ENCODE assay signal across 26 cellular contexts in the genomic region with DNA sequence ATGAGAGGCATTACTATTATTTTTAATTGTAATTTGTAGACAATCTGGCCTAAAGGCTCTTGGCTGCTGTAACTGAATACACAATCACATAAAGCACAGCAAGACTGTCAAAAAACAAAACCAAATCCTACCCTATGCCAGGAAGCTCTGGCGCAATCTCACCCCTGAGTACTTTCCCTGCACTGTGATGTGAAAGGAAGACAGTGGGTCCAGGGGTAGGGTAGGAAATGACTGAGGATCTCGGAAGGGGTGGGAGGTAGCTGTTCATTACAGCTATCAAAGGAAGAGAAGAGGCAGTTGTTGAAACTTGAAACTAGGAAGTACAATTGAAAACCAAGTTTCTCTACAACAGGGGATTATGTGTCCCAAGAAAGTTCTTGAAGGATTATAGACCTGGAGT.
"Had no signal": no experiment of that assay in that cellular context is flagged by ENCODE, and none has a peak within 500 bp of the region (broad histone marks: within the 10 kb centered on the region; RNA-seq: fewer than 3 reads in every experiment).

No MANE protein-coding gene starts in this region.

- H3K4me3 Mint-ChIP-seq: immature natural killer cell; memory B cell; naive thymus-derived CD4-positive, alpha-beta T cell; natural killer cell treated with Interleukin-12 subunit alpha and Interleukin-12 subunit beta and Interleukin-15 and Interleukin-18, amount 100 ng/mL, for 72 hours; neural crest cell; stimulated activated memory B cell treated with anti-CD40 and anti-IgM and Interleukin-4, amounts not matched to agents 10 μg/mL and 1 μg/mL and 100 μg/mL, for 72 hours; stimulated activated naive CD8-positive, alpha-beta T cell treated with anti-CD3 and anti-CD28 coated beads, Interleukin-15, amount 100 ng/mL, for 72 hours had no signal

- H3K27me3 ChIP-seq: heart left ventricle, pancreas, right atrium auricular region, right lobe of liver, transverse colon, upper lobe of left lung, vagina had no signal

- H3K4me1 Mint-ChIP-seq: immature natural killer cell; memory B cell; neural crest cell; stimulated activated memory B cell treated with anti-CD40 and anti-IgM and Interleukin-4, amounts not matched to agents 10 μg/mL and 1 μg/mL and 100 μg/mL, for 72 hours had no signal

- H3K36me3 Mint-ChIP-seq: immature natural killer cell; memory B cell; naive thymus-derived CD4-positive, alpha-beta T cell; natural killer cell treated with Interleukin-12 subunit alpha and Interleukin-12 subunit beta and Interleukin-15 and Interleukin-18, amount 100 ng/mL, for 72 hours; stimulated activated memory B cell treated with anti-CD40 and anti-IgM and Interleukin-4, amounts not matched to agents 10 μg/mL and 1 μg/mL and 100 μg/mL, for 72 hours had no signal

- H3K27ac Mint-ChIP-seq: immature natural killer cell; memory B cell; naive thymus-derived CD4-positive, alpha-beta T cell; natural killer cell treated with Interleukin-12 subunit alpha and Interleukin-12 subunit beta and Interleukin-15 and Interleukin-18, amount 100 ng/mL, for 72 hours; stimulated activated memory B cell treated with anti-CD40 and anti-IgM and Interleukin-4, amounts not matched to agents 10 μg/mL and 1 μg/mL and 100 μg/mL, for 72 hours had no signal

- H3K36me3 ChIP-seq: pancreas, right atrium auricular region, right lobe of liver, transverse colon, vagina had no signal

- H3K27ac ChIP-seq: pancreas, right atrium auricular region, right lobe of liver, transverse colon, upper lobe of left lung, vagina had no signal

- H3K9me3 Mint-ChIP-seq: memory B cell; natural killer cell treated with Interleukin-12 subunit alpha and Interleukin-12 subunit beta and Interleukin-15 and Interleukin-18, amount 100 ng/mL, for 72 hours; neural crest cell; stimulated activated memory B cell treated with anti-CD40 and anti-IgM and Interleukin-4, amounts not matched to agents 10 μg/mL and 1 μg/mL and 100 μg/mL, for 72 hours; stimulated activated naive CD8-positive, alpha-beta T cell treated with anti-CD3 and anti-CD28 coated beads, Interleukin-15, amount 100 ng/mL, for 72 hours had no signal

- DNase-seq: heart left ventricle; hypothalamus; immature natural killer cell; midbrain; mucosa of descending colon; naive thymus-derived CD4-positive, alpha-beta T cell; nucleus accumbens; pancreas; right lobe of liver; stimulated activated CD4-positive, alpha-beta T cell treated with anti-CD3 and anti-CD28 coated beads, Interleukin-1b, Interleukin-23, amount 100 ng/mL, for 48 hours; stimulated activated CD4-positive, alpha-beta T cell treated with anti-CD3 and anti-CD28 coated beads, Interleukin-2, amount 100 ng/mL, for 48 hours; stimulated activated CD4-positive, alpha-beta T cell treated with anti-CD3 and anti-CD28 coated beads, Interleukin-4, amount 100 ng/mL, for 4 hours; stimulated activated CD8-positive, alpha-beta memory T cell treated with anti-CD3 and anti-CD28 coated beads, Interleukin-4, amount 100 ng/mL, for 48 hours; stimulated activated naive CD4-positive, alpha-beta T cell treated with Interleukin-2 at 50 U/mL for 16 hours; stimulated activated naive CD8-positive, alpha-beta T cell treated with anti-CD3 and anti-CD28 coated beads, Interleukin-15, amount 100 ng/mL, for 72 hours; substantia nigra; transverse colon; upper lobe of left lung had no signal

- ATAC-seq: left lobe of liver; mucosa of descending colon; naive thymus-derived CD4-positive, alpha-beta T cell; natural killer cell treated with Interleukin-12 subunit alpha and Interleukin-12 subunit beta and Interleukin-15 and Interleukin-18, amount 100 ng/mL, for 72 hours; pancreas; right lobe of liver; stimulated activated memory B cell treated with anti-CD40 and anti-IgM and Interleukin-4, amounts not matched to agents 10 μg/mL and 1 μg/mL and 100 μg/mL, for 72 hours; stimulated activated naive CD8-positive, alpha-beta T cell treated with anti-CD3 and anti-CD28 coated beads, Interleukin-15, amount 100 ng/mL, for 72 hours had no signal

- H3K9me3 ChIP-seq: heart left ventricle, mucosa of descending colon, pancreas, right atrium auricular region, right lobe of liver, transverse colon, upper lobe of left lung, vagina had no signal

- H3K4me2 ChIP-seq: smooth muscle cell had no signal

- H3K4me3 ChIP-seq: heart left ventricle, mucosa of descending colon, pancreas, right atrium auricular region, right lobe of liver, smooth muscle cell, transverse colon, upper lobe of left lung, vagina had no signal

- H3K4me1 ChIP-seq: pancreas, right lobe of liver, transverse colon, vagina had no signal
